In the genomic region with DNA sequence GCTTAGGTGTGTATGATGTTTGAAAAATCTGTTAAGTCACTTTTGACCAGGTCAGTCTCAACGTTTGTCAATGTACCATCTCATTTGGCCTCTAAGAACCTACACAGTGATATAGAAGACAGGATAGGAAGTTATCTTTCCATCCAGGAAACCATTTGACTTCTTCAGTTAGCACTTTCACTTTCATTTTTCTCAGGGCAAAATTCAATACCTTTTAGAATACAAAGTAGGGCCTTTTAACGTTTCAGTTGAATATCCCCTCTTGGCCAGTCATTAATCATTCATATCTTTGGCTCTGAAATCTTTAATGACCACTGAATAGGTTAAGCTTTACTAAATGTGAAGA, we compare ENCODE assay signal across 11 cellular contexts.
A peak's percentile ranks its signal among the peaks of the same experiment; 100 is the strongest.
DNase-seq lines count a peak whose midpoint lies in the region; ATAC-seq and TF ChIP-seq lines count a peak whose summit lies in the region.
"Had no signal": no experiment of that assay in that cellular context is flagged by ENCODE, and none has a peak within 500 bp of the region (broad histone marks: within the 10 kb centered on the region; RNA-seq: fewer than 3 reads in every experiment).

No MANE protein-coding gene starts in this region.

- intact Hi-C loops in CD8-positive, alpha-beta T cell (cut with DNase I, micrococcal nuclease), result loop anchor here (2.0 to 5.0 kb wide), 2 partner anchors 80 to 164 kb away; partner anchors contain the start of gene PSAT1 (in 1 of the 2)

- H3K9me3 Mint-ChIP-seq in CD8-positive, alpha-beta T cell, result peaks cover 6% of the 10 kb centered on the region
- H3K9me3 Mint-ChIP-seq in activated naive CD8-positive, alpha-beta T cell treated with anti-CD3 and anti-CD28 coated beads for 36 hours, result peaks cover 4% of the 10 kb centered on the region
- H3K9me3 Mint-ChIP-seq in memory B cell, result peaks cover 4% of the 10 kb centered on the region

- peaks cover 13% of the 10 kb centered on the region for H3K4me1 ChIP-seq in CD8-positive, alpha-beta T cell (ENCODE audit: insufficient read depth, low read length)
- H3K4me1 ChIP-seq: gastrocnemius medialis, vagina had no signal

- CTCF ChIA-PET in CD8-positive, alpha-beta T cell (lab: Charles Lee), result interaction anchor here (1.2 to 1.8 kb wide), 2 partner anchors 11 to 156 kb away, joined by 4 to 7 read pairs; no protein-coding TSS in a partner anchor

- H3K4me3 Mint-ChIP-seq in CD8-positive, alpha-beta T cell, result peak overlapping the region; percentile 78
- H3K4me3 Mint-ChIP-seq in activated naive CD8-positive, alpha-beta T cell treated with anti-CD3 and anti-CD28 coated beads for 36 hours, result peak overlapping the region; percentile 50
- H3K4me3 Mint-ChIP-seq in memory B cell, result peak overlapping the region; percentile 3

- H3K36me3 Mint-ChIP-seq in CD8-positive, alpha-beta T cell, result peaks cover 5% of the 10 kb centered on the region
- H3K36me3 Mint-ChIP-seq in activated naive CD8-positive, alpha-beta T cell treated with anti-CD3 and anti-CD28 coated beads for 36 hours, result peaks cover 11% of the 10 kb centered on the region
- peaks cover 3% of the 10 kb centered on the region for H3K36me3 Mint-ChIP-seq in memory B cell

- ATAC-seq in CD8-positive, alpha-beta T cell, result peak; percentile 57
- ATAC-seq in memory B cell (ENCODE audit: low read depth), result peak; percentile 42
- ATAC-seq: gastrocnemius medialis had no signal

- no peak for TF ChIP-seq CTCF in CD8-positive, alpha-beta T cell (IDR thresholded peaks at IDR 0.05)

- DNase-seq in CD8-positive, alpha-beta T cell, result no peak
- DNase-seq in Kasumi-1 (lab: John Stamatoyannopoulos, UW) (peak; percentile 19 to 24), memory B cell (ENCODE audit: low spot score in 2 of 2) (no peak), ureter (ENCODE audit: low spot score) (no peak), NCI-H187 treated with DMSO at 0.1 percent for 48 hours (lab: John Stamatoyannopoulos, UW) (no peak), NCI-H526 (lab: John Stamatoyannopoulos, UW) (no peak), GM03348 (ENCODE audit: low spot score) (no peak)
- no peak for DNase-seq in activated naive CD8-positive, alpha-beta T cell treated with anti-CD3 and anti-CD28 coated beads for 36 hours
- DNase-seq: gastrocnemius medialis, NCI-H2171 treated with DMSO at 0.1 percent for 48 hours had no signal

- H3K27me3 ChIP-seq in CD8-positive, alpha-beta T cell (ENCODE audit: insufficient read depth, low read length), result no peaks in the 10 kb centered on the region
- H3K27me3 ChIP-seq: gastrocnemius medialis, vagina had no signal

- peak overlapping the region; percentile 83 for H3K27ac Mint-ChIP-seq in CD8-positive, alpha-beta T cell
- peak overlapping the region; percentile 66 for H3K27ac Mint-ChIP-seq in activated naive CD8-positive, alpha-beta T cell treated with anti-CD3 and anti-CD28 coated beads for 36 hours
- no peak overlapping the region for H3K27ac Mint-ChIP-seq in memory B cell

- H3K4me3 ChIP-seq in CD8-positive, alpha-beta T cell (ENCODE audit: low read depth, low read length), result peak overlapping the region; percentile 14
- H3K4me3 ChIP-seq: gastrocnemius medialis, vagina had no signal

- no peaks in the 10 kb centered on the region for H3K36me3 ChIP-seq in CD8-positive, alpha-beta T cell (ENCODE audit: insufficient read depth, low read length)
- H3K36me3 ChIP-seq: gastrocnemius medialis, vagina had no signal

- H3K27ac ChIP-seq in CD8-positive, alpha-beta T cell (ENCODE audit: low read depth, low read length), result no peak overlapping the region
- H3K27ac ChIP-seq: gastrocnemius medialis, vagina had no signal

- H3K4me1 Mint-ChIP-seq in CD8-positive, alpha-beta T cell (ENCODE audit: low read depth), result peaks cover 10% of the 10 kb centered on the region
- H3K4me1 Mint-ChIP-seq in activated naive CD8-positive, alpha-beta T cell treated with anti-CD3 and anti-CD28 coated beads for 36 hours, result peaks cover 21% of the 10 kb centered on the region
- H3K4me1 Mint-ChIP-seq in memory B cell, result peaks cover 7% of the 10 kb centered on the region

- POLR2A ChIA-PET in CD8-positive, alpha-beta T cell (lab: Charles Lee), result interaction anchor here (1.5 kb wide), 1 partner anchor 58 kb away, joined by 3 read pairs; no protein-coding TSS in a partner anchor

- H3K9me3 ChIP-seq in CD8-positive, alpha-beta T cell (ENCODE audit: low read length), result no peaks in the 10 kb centered on the region
- H3K9me3 ChIP-seq: gastrocnemius medialis, vagina had no signal

- no peaks in the 10 kb centered on the region for H3K27me3 Mint-ChIP-seq in CD8-positive, alpha-beta T cell (ENCODE audit: low read depth)
- no peaks in the 10 kb centered on the region for H3K27me3 Mint-ChIP-seq in activated naive CD8-positive, alpha-beta T cell treated with anti-CD3 and anti-CD28 coated beads for 36 hours
- H3K27me3 Mint-ChIP-seq in memory B cell, result peaks cover 4% of the 10 kb centered on the region

Comparison
In these comparisons a context has a peak if more than half of its experiments do, and no peak if none do; other contexts are left out.
1. DNase-seq: peak in Kasumi-1 (2 of 2); none in CD8-positive, alpha-beta T cell (0 of 7), activated naive CD8-positive, alpha-beta T cell treated with anti-CD3 and anti-CD28 coated beads for 36 hours (single experiment), memory B cell (0 of 2), ureter (single experiment), NCI-H187 treated with DMSO at 0.1 percent for 48 hours (single experiment), NCI-H526 (0 of 2) and GM03348 (single experiment).
2. H3K4me3 Mint-ChIP-seq: peak in every context shown above with its lines; median percentile 78 in CD8-positive, alpha-beta T cell; 50 in activated naive CD8-positive, alpha-beta T cell treated with anti-CD3 and anti-CD28 coated beads for 36 hours; 3 in memory B cell.